ENCODE assay signal across 19 cellular contexts in genomic region chr11:7590529-7590928, GRCh38.
"Had no signal": no experiment of that assay in that cellular context is flagged by ENCODE, and none has a peak within 500 bp of the region (broad histone marks: within the 10 kb centered on the region; RNA-seq: fewer than 3 reads in every experiment).

No MANE protein-coding gene starts in this region.

- H3K27me3 ChIP-seq: body of pancreas, tibial nerve, vagina had no signal

- H3K4me3 ChIP-seq: body of pancreas, tibial nerve, vagina had no signal

- DNase-seq: activated B cell treated with CpG ODN at 0.5 μM for 24 hours; activated CD4-positive, alpha-beta memory T cell treated with anti-CD3 and anti-CD28 coated beads for 36 hours; activated CD4-positive, alpha-beta T cell treated with anti-CD3 and anti-CD28 coated beads for 4 hours; activated naive CD4-positive, alpha-beta T cell treated with Interleukin-2 at 50 U/mL for 16 hours; activated naive CD8-positive, alpha-beta T cell treated with anti-CD3 and anti-CD28 coated beads, Interleukin-2, amount 10 ng/mL, durations not matched to agents 7 days and 5 days; activated T-cell treated with anti-CD3 and anti-CD28 coated beads, Interleukin-2, amount 50 U/mL, for 1 hour; amygdala; body of pancreas; cortex of kidney; effector CD4-positive, alpha-beta T cell; immature natural killer cell; stimulated activated CD8-positive, alpha-beta memory T cell treated with anti-CD3 and anti-CD28 coated beads, Interleukin-4, amount 100 ng/mL, for 48 hours; stimulated activated naive CD4-positive, alpha-beta T cell treated with Interleukin-2 at 50 U/mL for 16 hours; T-helper 1 cell; T-helper 9 cell had no signal

- H3K36me3 ChIP-seq: vagina had no signal

- H3K27ac ChIP-seq: body of pancreas, vagina had no signal

- ATAC-seq: activated T-helper 17 cell treated with anti-CD3 and anti-CD28 coated beads, Interleukin-2, amount 50 U/mL, for 72 hours; body of pancreas; SK-N-SH treated with all-trans-retinoic acid at 6 μM for 48 hours had no signal

- H3K9me3 ChIP-seq: body of pancreas, tibial nerve, vagina had no signal
